Comparison of ENCODE assay signal across 26 cellular contexts in the genomic region with DNA sequence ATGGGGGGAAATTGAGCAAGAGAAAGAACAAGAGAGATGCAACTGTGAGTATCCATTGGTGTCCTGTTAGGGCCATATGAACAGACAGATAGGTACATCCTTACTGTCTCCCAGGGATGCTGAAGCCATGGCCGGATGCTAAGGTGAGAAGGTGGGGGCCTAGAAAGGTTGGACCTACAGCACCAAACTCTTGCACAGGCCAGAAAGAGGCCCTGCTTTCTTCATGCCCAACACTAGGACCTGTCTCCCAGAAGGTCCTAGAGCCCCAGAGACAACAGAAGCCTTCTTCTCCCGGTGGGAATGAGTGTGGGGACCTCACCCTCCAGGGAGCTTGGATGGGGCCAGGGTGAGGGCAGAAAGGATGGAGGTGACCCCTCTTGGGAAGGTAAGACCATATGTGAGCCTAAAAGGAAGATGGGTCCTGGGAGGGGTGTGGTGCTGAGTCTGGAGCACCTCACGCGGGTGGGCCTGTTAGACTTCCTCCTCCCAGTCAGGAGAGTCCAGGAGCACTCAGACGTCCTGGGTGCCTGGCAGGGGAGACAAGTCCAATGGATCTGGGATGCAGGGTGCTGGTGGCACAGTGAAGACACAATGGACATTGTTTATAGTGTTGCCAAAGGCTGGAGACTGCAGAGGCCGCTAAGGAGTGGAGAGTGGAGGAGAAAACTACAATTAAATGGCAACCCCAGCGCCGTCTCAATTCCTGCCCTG.
DNase-seq lines count a peak whose midpoint lies in the region; ATAC-seq and TF ChIP-seq lines count a peak whose summit lies in the region.
"Had no signal": no experiment of that assay in that cellular context is flagged by ENCODE, and none has a peak within 500 bp of the region (broad histone marks: within the 10 kb centered on the region; RNA-seq: fewer than 3 reads in every experiment).

No MANE protein-coding gene starts in this region.

- peaks cover 3% of the 10 kb centered on the region; the same call in 1 of the 2 replicates for H3K4me1 Mint-ChIP-seq in WTC11
- H3K4me1 Mint-ChIP-seq: B cell; memory B cell; naive thymus-derived CD8-positive, alpha-beta T cell; stimulated activated effector memory CD8-positive, alpha-beta T cell treated with anti-CD3 and anti-CD28 coated beads, Interleukin-12 subunit alpha, Interleukin-12 subunit beta, amount 100 ng/mL, for 72 hours had no signal

- intact Hi-C loops in left ventricle myocardium inferior (cut with micrococcal nuclease) (no loop called here), left ventricle myocardium superior (cut with micrococcal nuclease) (no loop called here)

- no peak overlapping the region for H3K27ac Mint-ChIP-seq in WTC11
- H3K27ac Mint-ChIP-seq: B cell; dendritic cell treated with granulocyte-macrophage colony-stimulating factor and Interleukin-4, amounts not matched to agents 40 ng/mL and 50 ng/mL, for 4 days; memory B cell; naive thymus-derived CD8-positive, alpha-beta T cell; stimulated activated effector memory CD8-positive, alpha-beta T cell treated with anti-CD3 and anti-CD28 coated beads, Interleukin-12 subunit alpha, Interleukin-12 subunit beta, amount 100 ng/mL, for 72 hours; T-helper 1 cell treated with Interleukin-12 subunit alpha and Interleukin-12 subunit beta and Interleukin-4 antibody, amounts not matched to agents 30 μg/mL and 1 μg/mL, for 36 hours had no signal

- no peaks in the 10 kb centered on the region for H3K36me3 Mint-ChIP-seq in WTC11
- H3K36me3 Mint-ChIP-seq: memory B cell; naive thymus-derived CD8-positive, alpha-beta T cell; stimulated activated effector memory CD8-positive, alpha-beta T cell treated with anti-CD3 and anti-CD28 coated beads, Interleukin-12 subunit alpha, Interleukin-12 subunit beta, amount 100 ng/mL, for 72 hours had no signal

- POLR2A ChIA-PET in WTC11 (lab: Charles Lee): no interaction called here

- peak overlapping the region; percentile 24 to 40 (median 37) for H3K9ac ChIP-seq in skeletal muscle tissue (ENCODE audit: low read depth in 1 of 3, low read length in 3 of 3)

- peaks cover 38% of the 10 kb centered on the region for H3K4me1 ChIP-seq in left ventricle myocardium inferior
- H3K4me1 ChIP-seq in skeletal muscle tissue (ENCODE audit: control insufficient read depth in 3 of 3, insufficient read depth in 3 of 3, low read length in 3 of 3): peaks cover 41 to 55% (median 53%) of the 10 kb centered on the region in 3 donors
- H3K4me1 ChIP-seq: pancreas had no signal

- H3K9me3 Mint-ChIP-seq in WTC11: peaks cover 23% of the 10 kb centered on the region
- H3K9me3 Mint-ChIP-seq: activated T-cell treated with anti-CD3 and anti-CD28 coated beads, Interleukin-2, amount 50 U/mL, for 4 hours; dendritic cell treated with granulocyte-macrophage colony-stimulating factor and Interleukin-4, amounts not matched to agents 40 ng/mL and 50 ng/mL, for 4 days; T-helper 1 cell treated with Interleukin-12 subunit alpha and Interleukin-12 subunit beta and Interleukin-4 antibody, amounts not matched to agents 30 μg/mL and 1 μg/mL, for 36 hours had no signal

- H3K36me3 ChIP-seq in left ventricle myocardium inferior: no peaks in the 10 kb centered on the region
- no peaks in the 10 kb centered on the region for H3K36me3 ChIP-seq in skeletal muscle tissue (ENCODE audit: control insufficient read depth in 3 of 3, insufficient read depth in 3 of 3, low read length in 3 of 3)
- H3K36me3 ChIP-seq: cardiac muscle cell, MG63, pancreas, SJSA1 had no signal

- ATAC-seq in left ventricle myocardium superior: no peak
- no peak for ATAC-seq in HG03565 (IDR thresholded peaks at IDR 0.05; ENCODE audit: unreplicated experiment)
- no peak for ATAC-seq in WTC11
- ATAC-seq: activated T-cell treated with anti-CD3 and anti-CD28 coated beads, Interleukin-2, amount 50 U/mL, for 4 hours; naive thymus-derived CD8-positive, alpha-beta T cell; stimulated activated effector memory CD8-positive, alpha-beta T cell treated with anti-CD3 and anti-CD28 coated beads, Interleukin-12 subunit alpha, Interleukin-12 subunit beta, amount 100 ng/mL, for 72 hours had no signal

- H3K27ac ChIP-seq in left ventricle myocardium inferior (replicated peaks): peak overlapping the region; percentile 59
- H3K27ac ChIP-seq in VCaP: peak overlapping the region; percentile 63; the same call in 1 of the 2 replicates
- peak overlapping the region; percentile 92 for H3K27ac ChIP-seq in skeletal muscle tissue (ENCODE audit: low read depth, low read length)
- H3K27ac ChIP-seq: cardiac muscle cell, pancreas, SJSA1 had no signal

- no peak overlapping the region for H3K4me3 Mint-ChIP-seq in WTC11
- H3K4me3 Mint-ChIP-seq: activated T-cell treated with anti-CD3 and anti-CD28 coated beads, Interleukin-2, amount 50 U/mL, for 4 hours; B cell; dendritic cell treated with granulocyte-macrophage colony-stimulating factor and Interleukin-4, amounts not matched to agents 40 ng/mL and 50 ng/mL, for 4 days; memory B cell; naive thymus-derived CD8-positive, alpha-beta T cell; stimulated activated effector memory CD8-positive, alpha-beta T cell treated with anti-CD3 and anti-CD28 coated beads, Interleukin-12 subunit alpha, Interleukin-12 subunit beta, amount 100 ng/mL, for 72 hours; T-helper 1 cell treated with Interleukin-12 subunit alpha and Interleukin-12 subunit beta and Interleukin-4 antibody, amounts not matched to agents 30 μg/mL and 1 μg/mL, for 36 hours had no signal

- TF ChIP-seq CTCF in left ventricle myocardium inferior (IDR thresholded peaks at IDR 0.05; ENCODE audit: borderline replicate concordance) (no peak), VCaP (conservative IDR thresholded peaks at IDR 0.05) (no peak), WTC11 (IDR thresholded peaks at IDR 0.05) (no peak)

- H3K9me3 ChIP-seq in left ventricle myocardium inferior (replicated peaks): peaks cover 13% of the 10 kb centered on the region
- no peaks in the 10 kb centered on the region for H3K9me3 ChIP-seq in skeletal muscle tissue (ENCODE audit: control insufficient read depth in 3 of 3, low read length in 3 of 3)
- H3K9me3 ChIP-seq: pancreas had no signal

- H3K4me3 ChIP-seq in left ventricle myocardium inferior (no peak overlapping the region), skeletal muscle tissue (ENCODE audit: low read length in 3 of 3) (peak overlapping the region in 1 of 3 donors; percentile 52)
- H3K4me3 ChIP-seq: cardiac muscle cell, MG63, pancreas, SJSA1, skin epidermis had no signal

- CTCF ChIA-PET in WTC11 (lab: Charles Lee): interaction anchor here (1.5 kb wide), 1 partner anchor 85 kb away, joined by 5 read pairs; no protein-coding TSS in a partner anchor

- no peaks in the 10 kb centered on the region for H3K27me3 ChIP-seq in left ventricle myocardium inferior (ENCODE audit: low read depth)
- no peaks in the 10 kb centered on the region for H3K27me3 ChIP-seq in skeletal muscle tissue (ENCODE audit: control insufficient read depth in 3 of 3, insufficient read depth in 3 of 3, low read length in 3 of 3)
- H3K27me3 ChIP-seq: cardiac muscle cell, MG63, pancreas, SJSA1 had no signal

- DNase-seq in left ventricle myocardium inferior (no peak), left ventricle myocardium superior (no peak), midbrain (lab: John Stamatoyannopoulos, UW) (peak; percentile 40), dermis blood vessel endothelial cell (no peak), WTC11 (ENCODE audit: low spot score) (no peak)
- DNase-seq: activated CD4-positive, alpha-beta T cell treated with anti-CD3 and anti-CD28 coated beads for 4 hours; activated CD8-positive, alpha-beta memory T cell treated with anti-CD3 and anti-CD28 coated beads for 24 hours; activated naive CD4-positive, alpha-beta T cell treated with Interleukin-2 at 50 U/mL for 16 hours; activated T-cell treated with anti-CD3 and anti-CD28 coated beads, Interleukin-2, amount 50 U/mL, for 4 hours; amniotic stem cell; NCI-H1417 treated with DMSO at 0.1 percent for 48 hours; NCI-H2107 had no signal

- peaks cover 5% of the 10 kb centered on the region for H3K27me3 Mint-ChIP-seq in WTC11 (ENCODE audit: low read depth)
- H3K27me3 Mint-ChIP-seq: B cell had no signal

TF ChIP-seq in WTC11, 78 proteins besides CTCF, POLR2A, EP300 and RAD21:
- TF ChIP-seq PRRX2 (CRISPR knock-in tag; IDR thresholded peaks at IDR 0.05): no peak
